In the genomic region with DNA sequence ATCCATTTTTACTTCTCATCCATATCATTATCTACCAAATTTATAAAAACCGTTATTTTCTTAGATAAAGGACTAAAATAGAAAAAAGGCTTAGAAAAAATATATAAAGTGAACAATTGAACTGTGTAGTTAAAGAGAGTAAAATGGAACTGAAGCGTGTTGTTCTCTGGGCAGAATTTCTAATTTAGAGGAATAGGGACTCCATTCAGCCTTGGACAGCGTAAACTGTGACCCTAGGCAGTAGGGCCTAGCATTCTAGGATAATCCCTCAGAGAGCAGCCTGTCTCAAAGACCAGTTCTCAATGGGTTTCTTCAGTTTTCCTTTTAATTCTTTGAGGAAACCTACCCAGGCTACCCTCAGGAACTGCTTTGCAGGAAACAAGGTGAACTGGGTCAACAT, we compare ENCODE assay signal across 9 cellular contexts.
"Had no signal": no experiment of that assay in that cellular context is flagged by ENCODE, and none has a peak within 500 bp of the region (broad histone marks: within the 10 kb centered on the region; RNA-seq: fewer than 3 reads in every experiment).

No MANE protein-coding gene starts in this region.

- ATAC-seq: activated CD4-positive, CD25-positive, alpha-beta regulatory T cell treated with anti-CD3 and anti-CD28 coated beads, Interleukin-2, amount 50 U/mL, for 24 hours; pancreas; stimulated activated effector memory CD8-positive, alpha-beta T cell treated with anti-CD3 and anti-CD28 coated beads, Interleukin-12 subunit alpha, Interleukin-12 subunit beta, amount 100 ng/mL, for 72 hours had no signal

- H3K4me3 ChIP-seq: adrenal gland, pancreas, smooth muscle cell had no signal

- H3K4me2 ChIP-seq: smooth muscle cell had no signal

- H3K27me3 ChIP-seq: adrenal gland, pancreas had no signal

- H3K27ac Mint-ChIP-seq: stimulated activated effector memory CD8-positive, alpha-beta T cell treated with anti-CD3 and anti-CD28 coated beads, Interleukin-12 subunit alpha, Interleukin-12 subunit beta, amount 100 ng/mL, for 72 hours; type B pancreatic cell had no signal

- H3K4me1 ChIP-seq: pancreas had no signal

- DNase-seq: activated naive CD4-positive, alpha-beta T cell treated with anti-CD3 and anti-CD28 coated beads, Interleukin-2, amount 50 U/mL, for 16 hours; activated T-cell treated with anti-CD3 and anti-CD28 coated beads, Interleukin-2, amount 50 U/mL, for 1 hour; adrenal gland; pancreas; SIG-M5 had no signal

- H3K4me3 Mint-ChIP-seq: stimulated activated effector memory CD8-positive, alpha-beta T cell treated with anti-CD3 and anti-CD28 coated beads, Interleukin-12 subunit alpha, Interleukin-12 subunit beta, amount 100 ng/mL, for 72 hours; type B pancreatic cell had no signal

- H3K36me3 Mint-ChIP-seq: stimulated activated effector memory CD8-positive, alpha-beta T cell treated with anti-CD3 and anti-CD28 coated beads, Interleukin-12 subunit alpha, Interleukin-12 subunit beta, amount 100 ng/mL, for 72 hours had no signal

- H3K9me3 ChIP-seq: adrenal gland, pancreas had no signal

- H3K4me1 Mint-ChIP-seq: stimulated activated effector memory CD8-positive, alpha-beta T cell treated with anti-CD3 and anti-CD28 coated beads, Interleukin-12 subunit alpha, Interleukin-12 subunit beta, amount 100 ng/mL, for 72 hours had no signal

- H3K27ac ChIP-seq: pancreas had no signal

- H3K27me3 Mint-ChIP-seq: type B pancreatic cell had no signal

- H3K36me3 ChIP-seq: adrenal gland, pancreas had no signal
